Comparison of ENCODE assay signal across 1 cellular context in the genomic region with DNA sequence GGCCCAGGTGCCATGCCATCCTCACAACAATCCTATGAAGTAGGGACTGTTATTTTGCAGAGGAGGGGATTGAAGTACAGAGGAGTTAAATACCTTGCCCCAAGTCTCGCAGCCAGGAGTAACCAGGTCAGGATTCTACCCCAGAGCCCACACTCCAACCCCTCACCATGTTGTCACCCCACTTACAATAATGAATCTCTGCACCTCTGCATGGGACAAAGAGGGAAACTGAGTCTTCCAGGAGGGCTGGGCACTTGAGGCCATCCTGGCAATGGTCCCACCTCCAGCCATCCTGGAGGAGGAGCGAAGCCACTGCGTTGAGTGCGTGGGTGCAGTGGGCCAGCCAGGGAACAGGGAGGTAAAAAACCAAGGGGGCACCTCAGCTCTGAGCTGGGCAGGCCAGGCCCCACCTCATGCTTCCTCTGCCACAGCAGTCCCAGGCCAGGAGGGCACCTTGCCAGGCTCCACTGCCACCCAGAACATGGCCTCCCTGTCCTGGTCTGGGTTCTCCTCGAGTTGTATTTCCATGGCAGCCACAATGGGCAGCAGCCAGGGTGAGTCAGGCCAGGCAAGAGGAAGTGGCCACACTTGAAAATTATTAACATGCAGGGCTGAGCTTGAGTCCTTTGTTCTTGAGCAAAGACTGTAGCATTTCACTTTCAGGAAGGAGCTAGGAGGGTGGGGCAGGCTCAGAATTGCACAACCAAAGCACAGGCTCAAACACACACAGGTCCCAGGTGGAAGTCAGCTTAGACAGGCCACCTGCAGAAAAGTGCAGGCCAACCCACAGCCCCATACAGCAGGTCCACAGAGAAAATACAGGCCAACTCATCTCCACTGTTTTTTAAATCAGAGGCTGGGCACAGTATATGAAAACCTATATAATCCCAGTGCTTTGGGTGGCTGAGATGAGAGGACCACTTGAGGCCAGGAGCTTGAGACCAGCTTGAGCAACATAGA.
TF ChIP-seq lines count a peak whose summit lies in the region.

No MANE protein-coding gene starts in this region.

TF ChIP-seq in SK-N-SH treated with all-trans-retinoic acid at 6 μM for 48 hours, 23 proteins besides CTCF, POLR2A, EP300 and RAD21 (continued from another document):
- TF ChIP-seq ZNF565 (CRISPR knock-in tag; conservative IDR thresholded peaks at IDR 0.05; ENCODE audit: low read depth) = no peak
- TF ChIP-seq SNAI2 (CRISPR knock-in tag; IDR thresholded peaks at IDR 0.05) = no peak
- TF ChIP-seq PPARA (CRISPR knock-in tag; IDR thresholded peaks at IDR 0.05; ENCODE audit: borderline replicate concordance) = no peak
- no peak for TF ChIP-seq ISL1 (CRISPR knock-in tag; IDR thresholded peaks at IDR 0.05)
- no peak for TF ChIP-seq TOX (CRISPR knock-in tag; IDR thresholded peaks at IDR 0.05; ENCODE audit: borderline replicate concordance)
- TF ChIP-seq RARB (CRISPR knock-in tag; IDR thresholded peaks at IDR 0.05) = no peak
- TF ChIP-seq, protein P1, sequence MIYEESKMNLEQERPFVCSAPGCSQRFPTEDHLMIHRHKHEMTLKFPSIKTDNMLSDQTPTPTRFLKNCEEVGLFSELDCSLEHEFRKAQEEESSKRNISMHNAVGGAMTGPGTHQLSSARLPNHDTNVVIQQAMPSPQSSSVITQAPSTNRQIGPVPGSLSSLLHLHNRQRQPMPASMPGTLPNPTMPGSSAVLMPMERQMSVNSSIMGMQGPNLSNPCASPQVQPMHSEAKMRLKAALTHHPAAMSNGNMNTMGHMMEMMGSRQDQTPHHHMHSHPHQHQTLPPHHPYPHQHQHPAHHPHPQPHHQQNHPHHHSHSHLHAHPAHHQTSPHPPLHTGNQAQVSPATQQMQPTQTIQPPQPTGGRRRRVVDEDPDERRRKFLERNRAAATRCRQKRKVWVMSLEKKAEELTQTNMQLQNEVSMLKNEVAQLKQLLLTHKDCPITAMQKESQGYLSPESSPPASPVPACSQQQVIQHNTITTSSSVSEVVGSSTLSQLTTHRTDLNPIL (CRISPR knock-in tag; IDR thresholded peaks at IDR 0.05; ENCODE audit: low read depth) = no peak
